ENCODE assay signal across 8 cellular contexts in genomic region chr2:46847185-46847710, GRCh38.
DNase-seq lines count a peak whose midpoint lies in the region; ATAC-seq and TF ChIP-seq lines count a peak whose summit lies in the region.

No MANE protein-coding gene starts in this region.

- H3K27me3 ChIP-seq in foreskin keratinocyte, result no peaks in the 10 kb centered on the region

- H3K36me3 Mint-ChIP-seq in activated naive CD4-positive, alpha-beta T cell treated with anti-CD3 and anti-CD28 coated beads for 36 hours (ENCODE audit: low read depth), result no peaks in the 10 kb centered on the region

- no peak overlapping the region for H3K4me3 Mint-ChIP-seq in activated naive CD4-positive, alpha-beta T cell treated with anti-CD3 and anti-CD28 coated beads for 36 hours

- ATAC-seq in foreskin keratinocyte (peak; percentile 19), HG03571 (IDR thresholded peaks at IDR 0.05; ENCODE audit: unreplicated experiment) (no peak), HG03432 (IDR thresholded peaks at IDR 0.05; ENCODE audit: unreplicated experiment) (no peak)

- peak overlapping the region; percentile 91 for H3K27ac ChIP-seq in RWPE1
- peak overlapping the region; percentile 37 for H3K27ac ChIP-seq in foreskin keratinocyte

- intact Hi-C loops in activated naive CD4-positive, alpha-beta T cell treated with anti-CD3 and anti-CD28 coated beads for 36 hours (cut with micrococcal nuclease), result no loop called here

- no peak overlapping the region for H3K27ac Mint-ChIP-seq in activated naive CD4-positive, alpha-beta T cell treated with anti-CD3 and anti-CD28 coated beads for 36 hours

- no peaks in the 10 kb centered on the region for H3K4me1 Mint-ChIP-seq in activated naive CD4-positive, alpha-beta T cell treated with anti-CD3 and anti-CD28 coated beads for 36 hours (ENCODE audit: low read depth)

- DNase-seq in EL (peak; percentile 88), RWPE1 (ENCODE audit: low spot score) (peak; percentile 83), foreskin keratinocyte (peak in 1 of 2 donors; percentile 51), putamen (ENCODE audit: low spot score) (peak; percentile 20), NCI-H1436 (lab: John Stamatoyannopoulos, UW) (no peak)
- DNase-seq in activated naive CD4-positive, alpha-beta T cell treated with anti-CD3 and anti-CD28 coated beads for 36 hours, result no peak

- H3K4me1 ChIP-seq in foreskin keratinocyte, result peaks cover 42% of the 10 kb centered on the region

- CTCF ChIA-PET in RWPE1 (lab: Yijun Ruan, JAX), result interaction anchor here (0.6 kb wide), 1 partner anchor 519 kb away, joined by 4 read pairs; no protein-coding TSS in a partner anchor
- CTCF ChIA-PET in activated naive CD4-positive, alpha-beta T cell treated with anti-CD3 and anti-CD28 coated beads for 36 hours (lab: Charles Lee), result no interaction called here

- TF ChIP-seq CTCF in RWPE1 (conservative IDR thresholded peaks at IDR 0.05; ENCODE audit: low read depth) (no peak), foreskin keratinocyte (conservative IDR thresholded peaks at IDR 0.05) (no peak)

- H3K9me3 Mint-ChIP-seq in activated naive CD4-positive, alpha-beta T cell treated with anti-CD3 and anti-CD28 coated beads for 36 hours, result no peaks in the 10 kb centered on the region

- POLR2A ChIA-PET in RWPE1 (lab: Yijun Ruan, JAX; ENCODE audit: low non-redundant PET), result no interaction called here

- no peaks in the 10 kb centered on the region for H3K27me3 Mint-ChIP-seq in activated naive CD4-positive, alpha-beta T cell treated with anti-CD3 and anti-CD28 coated beads for 36 hours (ENCODE audit: low read depth)

Comparison
In these comparisons a context has a peak if more than half of its experiments do, and no peak if none do; other contexts are left out.
1. DNase-seq: peak in EL (single experiment), RWPE1 (single experiment) and putamen (single experiment); none in activated naive CD4-positive, alpha-beta T cell treated with anti-CD3 and anti-CD28 coated beads for 36 hours (single experiment) and NCI-H1436 (single experiment).